8 cellular contexts compared by ENCODE assay signal in the genomic region with DNA sequence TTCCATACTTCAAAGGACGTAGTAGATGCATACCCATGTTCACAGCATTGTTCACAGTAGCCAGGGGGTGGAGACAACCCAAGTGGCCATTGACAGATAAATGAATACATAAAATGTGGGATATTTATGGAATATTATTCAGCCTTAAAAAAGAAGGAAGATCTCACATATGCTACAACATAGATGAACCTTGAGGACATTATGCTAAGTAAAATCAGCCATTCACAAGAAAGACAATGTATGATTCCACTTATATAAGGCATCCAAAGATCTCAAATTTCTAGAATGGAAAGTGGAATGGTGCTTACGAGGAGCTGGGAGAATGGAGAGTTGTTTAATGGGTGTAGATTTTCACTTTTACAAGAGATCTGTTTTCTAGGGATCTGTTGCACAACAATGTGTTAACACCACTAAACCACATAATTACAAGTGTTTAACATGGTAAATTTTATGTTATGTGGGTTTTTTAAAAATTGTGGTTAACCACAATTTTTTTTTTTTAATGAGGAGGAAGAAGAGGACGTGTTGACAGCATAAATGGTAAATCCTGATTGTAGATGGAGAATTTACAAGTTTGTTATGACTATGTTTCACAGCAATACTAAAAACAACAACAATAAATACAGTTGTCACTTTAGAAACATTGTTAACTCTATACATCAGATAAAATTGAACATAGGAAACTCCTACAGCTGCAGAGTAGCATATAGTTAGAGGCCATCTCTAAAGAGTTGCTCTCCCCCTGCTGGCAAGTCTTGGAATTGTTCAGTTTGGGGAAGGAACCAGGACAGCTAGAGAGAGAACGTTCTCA. TPM values are rescaled to one million over a fixed set of nuclear protein-coding genes. Genes with fewer than 3 reads are reported as not detected.
DNase-seq lines count a peak whose midpoint lies in the region; ATAC-seq and TF ChIP-seq lines count a peak whose summit lies in the region.

No MANE protein-coding gene starts in this region.

- H3K4me1 Mint-ChIP-seq in neural crest cell, result no peaks in the 10 kb centered on the region

- intact Hi-C loops in esophagus squamous epithelium (cut with DNase I), result loop anchor here (10.0 kb wide), 1 partner anchor 215 kb away; no protein-coding TSS in a partner anchor
- intact Hi-C loops in testis (cut with DNase I; ENCODE audit: low total_unique reads), result loop anchor here (5.0 kb wide), 1 partner anchor 212 kb away; no protein-coding TSS in a partner anchor

- H3K27me3 ChIP-seq in HL-60 (ENCODE audit: insufficient read depth, poor library complexity, severe bottlenecking) (no peaks in the 10 kb centered on the region), esophagus squamous epithelium (peaks cover 0 to 30% (median 0%) of the 10 kb centered on the region in 4 donors), testis (no peaks in the 10 kb centered on the region)

- H3K36me3 Mint-ChIP-seq in neural crest cell (ENCODE audit: low read depth), result no peaks in the 10 kb centered on the region

- ATAC-seq in GM21381 (IDR thresholded peaks at IDR 0.05; ENCODE audit: unreplicated experiment), result peak; percentile 98

- TF ChIP-seq CTCF in HL-60 (IDR thresholded peaks at IDR 0.05; ENCODE audit: insufficient read depth, low read length), result peak; percentile 70
- TF ChIP-seq CTCF in esophagus squamous epithelium (IDR thresholded peaks at IDR 0.05), result peak; percentile 65 to 89 (median 80)
- TF ChIP-seq CTCF in neural crest cell (conservative IDR thresholded peaks at IDR 0.05), result peak; percentile 93
- TF ChIP-seq CTCF in testis (IDR thresholded peaks at IDR 0.05), result peak; percentile 78 to 91 (median 84)

- no peak overlapping the region for H3K27ac ChIP-seq in HL-60 (replicated peaks)
- no peak overlapping the region for H3K27ac ChIP-seq in esophagus squamous epithelium
- H3K27ac ChIP-seq in testis, result no peak overlapping the region

- H3K4me3 Mint-ChIP-seq in neural crest cell, result no peak overlapping the region

- TF ChIP-seq POLR2A in esophagus squamous epithelium (IDR thresholded peaks at IDR 0.05) (no peak), testis (IDR thresholded peaks at IDR 0.05) (no peak)

- H3K36me3 ChIP-seq in esophagus squamous epithelium (no peaks in the 10 kb centered on the region), testis (ENCODE audit: low read depth, missing control alignments) (no peaks in the 10 kb centered on the region)

- H3K27me3 Mint-ChIP-seq in neural crest cell (ENCODE audit: low read depth), result peaks cover 40% of the 10 kb centered on the region

- H3K9me3 ChIP-seq in esophagus squamous epithelium (no peaks in the 10 kb centered on the region), testis (no peaks in the 10 kb centered on the region)

- 54 to 57% methylated on average over 4 of the region's 4 CpGs for WGBS in esophagus squamous epithelium, 2 donors
- 61 to 64% methylated on average over 4 of the region's 4 CpGs for WGBS in testis, 2 donors

- H3K4me1 ChIP-seq in esophagus squamous epithelium, result no peaks in the 10 kb centered on the region
- no peaks in the 10 kb centered on the region for H3K4me1 ChIP-seq in testis

- no peaks in the 10 kb centered on the region for H3K9me3 Mint-ChIP-seq in neural crest cell

- no peak overlapping the region for H3K4me3 ChIP-seq in HL-60 (replicated peaks; ENCODE audit: insufficient read depth, low read length)
- H3K4me3 ChIP-seq in esophagus squamous epithelium, result no peak overlapping the region
- no peak overlapping the region for H3K4me3 ChIP-seq in testis

- no peak overlapping the region for H3K27ac Mint-ChIP-seq in neural crest cell (ENCODE audit: unreplicated experiment)

- DNase-seq in DMS53 (lab: John Stamatoyannopoulos, UW), result peak; percentile 85
- peak; percentile 26 to 57 for DNase-seq in HL-60 (ENCODE audit: low read depth in 1 of 2, low spot score in 1 of 2)
- DNase-seq in OCI-M1 (lab: John Stamatoyannopoulos, UW), result peak; percentile 93
- peak; percentile 67 for DNase-seq in activated T-cell treated with anti-CD3 and anti-CD28 coated beads for 24 hours (ENCODE audit: low read depth)
- DNase-seq in esophagus squamous epithelium (lab: John Stamatoyannopoulos, UW), result no peak
- peak; percentile 87 for DNase-seq in neural crest cell (ENCODE audit: low read depth, low spot score)
- DNase-seq in testis, result peak; percentile 91

RNA-seq across cellular contexts. Expression of gene CCN2, which starts 41.6 kb away (rescaled TPM):
- 100 to 1,000 TPM in 1 of 4 donors, 10 to 100 TPM in 2, 1 to 10 TPM in 1; 8.9 to 110 (median 25.9) TPM for total RNA-seq in esophagus squamous epithelium
- total RNA-seq in neural crest cell, result 20.3 and 24.2 TPM in 2 replicates
- 10 to 100 TPM; 39.1 to 50.2 TPM for total RNA-seq in testis
- 50.4 TPM for polyA plus RNA-seq in testis (ENCODE audit: insufficient read depth, low read depth, low replicate concordance)
